ENCODE assay signal across 8 cellular contexts in the genomic region with DNA sequence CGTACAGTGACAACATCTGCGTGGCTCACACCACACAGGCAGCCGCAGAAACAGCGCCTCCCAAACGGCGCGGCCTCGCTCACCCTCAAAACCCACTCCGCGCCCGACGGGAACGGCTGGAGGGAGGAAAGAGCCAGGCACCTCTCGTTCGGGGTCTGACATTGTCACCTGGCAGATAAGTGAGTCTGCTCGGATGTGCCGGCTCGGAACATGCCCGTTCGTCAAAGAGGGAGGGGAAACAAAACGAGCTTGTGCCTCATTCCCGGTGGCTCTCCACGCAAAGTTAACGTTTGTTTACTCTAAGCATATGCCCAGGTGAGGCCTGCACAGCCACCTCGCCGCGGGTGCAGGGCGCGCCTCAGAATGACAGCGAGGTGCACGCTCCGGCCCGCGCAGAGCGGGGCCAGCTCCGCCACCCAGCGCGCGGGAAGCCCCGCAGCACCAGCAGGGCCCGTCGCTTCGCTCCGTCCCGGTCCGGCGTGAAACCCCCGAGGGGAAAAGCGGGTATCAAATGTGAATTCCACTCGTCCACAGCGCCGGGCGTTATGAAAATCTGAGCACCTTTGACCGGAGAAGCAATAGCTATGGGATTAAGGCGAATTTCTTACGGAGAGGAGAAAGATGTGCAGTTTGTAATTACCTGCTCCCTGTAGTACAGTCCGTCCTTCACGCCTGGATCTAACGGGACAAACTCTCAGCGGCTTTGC. TPM values are rescaled to one million over a fixed set of nuclear protein-coding genes. Genes with fewer than 3 reads are reported as not detected.
DNase-seq lines count a peak whose midpoint lies in the region; TF ChIP-seq lines count a peak whose summit lies in the region.

No MANE protein-coding gene starts in this region.

- peaks cover 26% of the 10 kb centered on the region for H3F3A ChIP-seq in neural progenitor cell (ENCODE audit: low read depth)

- H3K4me2 ChIP-seq in KMS-11 (no peak overlapping the region), neural progenitor cell (peak overlapping the region; percentile 84)

- H3K4me1 ChIP-seq in KMS-11 (ENCODE audit: low read depth, poor library complexity, severe bottlenecking) (no peaks in the 10 kb centered on the region), ectodermal cell (ENCODE audit: control insufficient read depth, insufficient read depth, low read length) (peaks cover 27% of the 10 kb centered on the region), neural progenitor cell (peaks cover 28% of the 10 kb centered on the region)

- H3K9ac ChIP-seq in KMS-11 (no peak overlapping the region), neural progenitor cell (no peak overlapping the region)

- H3K4me3 Mint-ChIP-seq in Calu3 (ENCODE audit: low read depth, unreplicated experiment), result peak overlapping the region; percentile 48
- peak overlapping the region; percentile 88 for H3K4me3 Mint-ChIP-seq in neural progenitor cell

- no peak for DNase-seq in Calu3
- DNase-seq in neural progenitor cell (ENCODE audit: low spot score), result peak; percentile 54
- no peak for DNase-seq in hepatic stellate cell (ENCODE audit: low spot score)
- no peak for DNase-seq in mucosa of gallbladder (ENCODE audit: low spot score)
- DNase-seq in OCI-M1 (lab: John Stamatoyannopoulos, UW), result no peak
- DNase-seq in NCI-H1930 (lab: John Stamatoyannopoulos, UW), result no peak

- intact Hi-C loops in Calu3 (cut with micrococcal nuclease; ENCODE audit: unreplicated experiment), result loop anchor here (5.0 kb wide), 1 partner anchor 121 kb away; no protein-coding TSS in a partner anchor

- peaks cover 13% of the 10 kb centered on the region for H3K4me1 Mint-ChIP-seq in Calu3 (ENCODE audit: low read depth, unreplicated experiment)
- peaks cover 50% of the 10 kb centered on the region for H3K4me1 Mint-ChIP-seq in neural progenitor cell

- no peaks in the 10 kb centered on the region for H3K36me3 ChIP-seq in KMS-11 (ENCODE audit: insufficient read depth)
- no peaks in the 10 kb centered on the region for H3K36me3 ChIP-seq in ectodermal cell (ENCODE audit: control insufficient read depth, insufficient read depth, low read length)
- H3K36me3 ChIP-seq in neural progenitor cell, result no peaks in the 10 kb centered on the region

- H3K27me3 Mint-ChIP-seq in Calu3 (ENCODE audit: unreplicated experiment) (peaks cover 95% of the 10 kb centered on the region), neural progenitor cell (ENCODE audit: insufficient read depth, low read depth) (peaks cover 47% of the 10 kb centered on the region)

- TF ChIP-seq CTCF in Calu3 (IDR thresholded peaks at IDR 0.05; ENCODE audit: unreplicated experiment), result no peak
- TF ChIP-seq CTCF in KMS-11 (conservative IDR thresholded peaks at IDR 0.05; ENCODE audit: low read depth, low read length), result no peak
- no peak for TF ChIP-seq CTCF in neural progenitor cell (IDR thresholded peaks at IDR 0.05)

- H3K36me3 Mint-ChIP-seq in Calu3 (ENCODE audit: insufficient read depth, unreplicated experiment), result no peaks in the 10 kb centered on the region
- H3K36me3 Mint-ChIP-seq in neural progenitor cell, result peaks cover 8% of the 10 kb centered on the region

- BruUV-seq in Calu3 (replicated peaks; lab: Mats Ljungman, UMichigan), result no TSS peak

- H3K79me2 ChIP-seq in KMS-11 (ENCODE audit: insufficient read depth, low read depth) (no peaks in the 10 kb centered on the region), neural progenitor cell (ENCODE audit: low read depth) (no peaks in the 10 kb centered on the region)

- CTCF ChIA-PET in Calu3 (lab: Charles Lee), result no interaction called here

- H3K9me3 Mint-ChIP-seq in Calu3 (ENCODE audit: low read depth, unreplicated experiment) (no peaks in the 10 kb centered on the region), neural progenitor cell (peaks cover 2% of the 10 kb centered on the region)

- WGBS in ectodermal cell, 2 experiments, result 1% methylated on average over 60 of the region's 60 CpGs

- H2AFZ ChIP-seq in KMS-11 (ENCODE audit: low read depth) (0 out of 2 replicates have a peak overlapping the region, but pooled peaks have one; percentile 19), neural progenitor cell (replicated peaks) (peak overlapping the region; percentile 36)

- no peaks in the 10 kb centered on the region for H4K20me1 ChIP-seq in KMS-11 (ENCODE audit: insufficient read depth)
- peaks cover 26% of the 10 kb centered on the region for H4K20me1 ChIP-seq in neural progenitor cell (ENCODE audit: low read depth)

- H3K27ac Mint-ChIP-seq in Calu3 (ENCODE audit: unreplicated experiment), result no peak overlapping the region
- H3K27ac Mint-ChIP-seq in neural progenitor cell, result peak overlapping the region; percentile 86

- H3K9me3 ChIP-seq in ectodermal cell (ENCODE audit: control insufficient read depth, low read length) (no peaks in the 10 kb centered on the region), neural progenitor cell (ENCODE audit: low read depth) (no peaks in the 10 kb centered on the region)

- H3K27ac ChIP-seq in KMS-11, result no peak overlapping the region
- H3K27ac ChIP-seq in ectodermal cell (ENCODE audit: insufficient read depth, low read depth, low read length, poor library complexity, severe bottlenecking), result no peak overlapping the region
- no peak overlapping the region for H3K27ac ChIP-seq in neural progenitor cell

- H3K4me3 ChIP-seq in KMS-11 (IDR thresholded peaks at IDR 0.05; ENCODE audit: insufficient read depth, low read depth, low read length) (no peak overlapping the region), ectodermal cell (ENCODE audit: insufficient read depth, low read depth, low read length) (peak overlapping the region; percentile 22), neural progenitor cell (peak overlapping the region; percentile 47)

- H3K27me3 ChIP-seq in KMS-11 (ENCODE audit: insufficient read depth, low read depth) (peaks cover 72% of the 10 kb centered on the region; the same call in 1 of the 2 replicates), ectodermal cell (ENCODE audit: control insufficient read depth, insufficient read depth, low read length, poor library complexity, severe bottlenecking) (peaks cover 89% of the 10 kb centered on the region), neural progenitor cell (peaks cover 100% of the 10 kb centered on the region)

RNA-seq across cellular contexts. Expression of a gene that starts 13.1 kb away (rescaled TPM):
- total RNA-seq in Calu3 (2022), result not detected in 2 replicates
- 0.28 TPM for polyA plus RNA-seq in ectodermal cell (2013, experiment 1 of 4)
- not detected for polyA plus RNA-seq in ectodermal cell (2013, experiment 2 of 4)
- polyA plus RNA-seq in ectodermal cell (2013, experiment 3 of 4), result not detected
- polyA plus RNA-seq in ectodermal cell (2013, experiment 4 of 4), result not detected
- total RNA-seq in neural progenitor cell (ENCODE audit: low replicate concordance), result not detected in 2 replicates
- not detected for total RNA-seq in mucosa of gallbladder
